10 cellular contexts compared by ENCODE assay signal in genomic region chr17:77995146-77995852, GRCh38. TPM values are rescaled to one million over a fixed set of nuclear protein-coding genes. Genes with fewer than 3 reads are reported as not detected.
DNase-seq lines count a peak whose midpoint lies in the region; ATAC-seq, FAIRE-seq and TF ChIP-seq lines count a peak whose summit lies in the region.
"Had no signal": no experiment of that assay in that cellular context is flagged by ENCODE, and none has a peak within 500 bp of the region (broad histone marks: within the 10 kb centered on the region; RNA-seq: fewer than 3 reads in every experiment).

No MANE protein-coding gene starts in this region.

- intact Hi-C loops in esophagus muscularis mucosa (cut with DNase I): loop anchor here (5.0 kb wide), 1 partner anchor 33 kb away; no protein-coding TSS in a partner anchor
- intact Hi-C loops in pancreas (cut with DNase I): no loop called here

- POLR2A ChIA-PET in CD8-positive, alpha-beta memory T cell (lab: Charles Lee): no interaction called here

- TF ChIP-seq CTCF in esophagus muscularis mucosa (IDR thresholded peaks at IDR 0.05) (no peak), pancreas (IDR thresholded peaks at IDR 0.05) (no peak)

- TF ChIP-seq POLR2A in esophagus muscularis mucosa (IDR thresholded peaks at IDR 0.05; ENCODE audit: low read depth): no peak

- peak overlapping the region; percentile 24 to 86 (median 71) for H3K27ac Mint-ChIP-seq in CD8-positive, alpha-beta memory T cell

- peak in 3 of 4 donors; percentile 29 to 70 (median 30) for ATAC-seq in pancreas
- no peak for ATAC-seq in HG02981 (IDR thresholded peaks at IDR 0.05; ENCODE audit: unreplicated experiment)
- no peak for ATAC-seq in GM21390 (IDR thresholded peaks at IDR 0.05; ENCODE audit: unreplicated experiment)
- ATAC-seq in GM18870 (IDR thresholded peaks at IDR 0.05; ENCODE audit: unreplicated experiment): no peak
- ATAC-seq: lower lobe of right lung had no signal

- H3K9me3 ChIP-seq in CD8-positive, alpha-beta memory T cell (ENCODE audit: low read length): no peaks in the 10 kb centered on the region
- no peaks in the 10 kb centered on the region for H3K9me3 ChIP-seq in esophagus muscularis mucosa
- H3K9me3 ChIP-seq in pancreas: no peaks in the 10 kb centered on the region
- H3K9me3 ChIP-seq: lower lobe of right lung had no signal

- peaks cover 65 to 89% (median 77%) of the 10 kb centered on the region in 3 donors for H3K4me1 Mint-ChIP-seq in CD8-positive, alpha-beta memory T cell

- peaks cover 45% of the 10 kb centered on the region for H3K4me1 ChIP-seq in CD8-positive, alpha-beta memory T cell (ENCODE audit: insufficient read depth, low read length)
- H3K4me1 ChIP-seq in esophagus muscularis mucosa (peaks cover 35 to 62% (median 48%) of the 10 kb centered on the region in 4 donors), pancreas (peaks cover 3 to 4% (median 4%) of the 10 kb centered on the region in 3 donors)

- no peaks in the 10 kb centered on the region for H3K36me3 ChIP-seq in CD8-positive, alpha-beta memory T cell (ENCODE audit: insufficient read depth, low read length)
- no peaks in the 10 kb centered on the region for H3K36me3 ChIP-seq in esophagus muscularis mucosa
- H3K36me3 ChIP-seq in pancreas: no peaks in the 10 kb centered on the region
- H3K36me3 ChIP-seq: lower lobe of right lung had no signal

- no peaks in the 10 kb centered on the region for H3K9me3 Mint-ChIP-seq in CD8-positive, alpha-beta memory T cell

- H3K4me3 ChIP-seq in CD8-positive, alpha-beta memory T cell (ENCODE audit: low read length): no peak overlapping the region
- no peak overlapping the region for H3K4me3 ChIP-seq in esophagus muscularis mucosa
- H3K4me3 ChIP-seq in pancreas: no peak overlapping the region
- H3K4me3 ChIP-seq: lower lobe of right lung had no signal

- peak in 1 of 5 donors; percentile 36 for DNase-seq in CD8-positive, alpha-beta memory T cell
- DNase-seq in NCI-H446 treated with DMSO at 0.1 percent for 48 hours (lab: John Stamatoyannopoulos, UW) (peak; percentile 44), esophagus muscularis mucosa (ENCODE audit: extremely low spot score) (no peak), pancreas (peak in 1 of 6 donors; percentile 20), NCI-H748 (lab: John Stamatoyannopoulos, UW; ENCODE audit: unreplicated experiment) (no peak)
- DNase-seq: Calu3, lower lobe of right lung had no signal

- H3K36me3 Mint-ChIP-seq in CD8-positive, alpha-beta memory T cell: peaks cover 0 to 18% (median 4%) of the 10 kb centered on the region in 3 donors

- peak overlapping the region in 1 of 7 donors; percentile 8 for H3K4me3 Mint-ChIP-seq in CD8-positive, alpha-beta memory T cell

- H3K27me3 ChIP-seq in CD8-positive, alpha-beta memory T cell (ENCODE audit: insufficient read depth, low read length, poor library complexity, severe bottlenecking): no peaks in the 10 kb centered on the region
- no peaks in the 10 kb centered on the region for H3K27me3 ChIP-seq in esophagus muscularis mucosa
- H3K27me3 ChIP-seq in pancreas: no peaks in the 10 kb centered on the region

- no peak for TF ChIP-seq EP300 in esophagus muscularis mucosa (IDR thresholded peaks at IDR 0.05)

- CTCF ChIA-PET in CD8-positive, alpha-beta memory T cell (lab: Charles Lee): interaction anchor here (1.3 kb wide), 1 partner anchor 18 kb away, joined by 4 read pairs; no protein-coding TSS in a partner anchor

- WGBS in esophagus muscularis mucosa: 49% methylated on average over 6 of the region's 6 CpGs
- 67 to 73% methylated on average over 6 of the region's 6 CpGs for WGBS in pancreas, 2 donors

- H3K27ac ChIP-seq in CD8-positive, alpha-beta memory T cell (ENCODE audit: low read depth, low read length): no peak overlapping the region
- H3K27ac ChIP-seq in esophagus muscularis mucosa (replicated peaks in 1 of 4): peak overlapping the region; percentile 28 to 58 (median 40)
- no peak overlapping the region for H3K27ac ChIP-seq in pancreas
- H3K27ac ChIP-seq: lower lobe of right lung had no signal

- FAIRE-seq in pancreas (lab: Jason Lieb, UNC): no peak

- H3K27me3 Mint-ChIP-seq in CD8-positive, alpha-beta memory T cell: no peaks in the 10 kb centered on the region

RNA-seq across cellular contexts. Expression of gene TNRC6C, which starts 36.8 kb away (rescaled TPM):
- 10 to 100 TPM; 25.9 to 28.1 TPM for total RNA-seq in CD8-positive, alpha-beta memory T cell
- 7.4 TPM for polyA plus RNA-seq in CD8-positive, alpha-beta memory T cell
- 10 to 100 TPM; 21.4 to 31.6 (median 29.0) TPM for total RNA-seq in esophagus muscularis mucosa
- total RNA-seq in pancreas: 10 to 100 TPM in 3 of 6 donors, 1 to 10 TPM in 3; 7.0 to 15.5 (median 9.1) TPM
- polyA plus RNA-seq in pancreas: 1 to 10 TPM; 4.0 to 7.3 TPM

Comparison
In these comparisons a context has a peak if more than half of its experiments do, and no peak if none do; other contexts are left out.
1. H3K27ac ChIP-seq: peak in esophagus muscularis mucosa (4 of 4); none in CD8-positive, alpha-beta memory T cell (single experiment) and pancreas (0 of 4).
2. ATAC-seq: peak in pancreas (3 of 4); none in HG02981 (single experiment), GM21390 (single experiment) and GM18870 (single experiment).